Comparison of ENCODE assay signal across 2 cellular contexts in the genomic region with DNA sequence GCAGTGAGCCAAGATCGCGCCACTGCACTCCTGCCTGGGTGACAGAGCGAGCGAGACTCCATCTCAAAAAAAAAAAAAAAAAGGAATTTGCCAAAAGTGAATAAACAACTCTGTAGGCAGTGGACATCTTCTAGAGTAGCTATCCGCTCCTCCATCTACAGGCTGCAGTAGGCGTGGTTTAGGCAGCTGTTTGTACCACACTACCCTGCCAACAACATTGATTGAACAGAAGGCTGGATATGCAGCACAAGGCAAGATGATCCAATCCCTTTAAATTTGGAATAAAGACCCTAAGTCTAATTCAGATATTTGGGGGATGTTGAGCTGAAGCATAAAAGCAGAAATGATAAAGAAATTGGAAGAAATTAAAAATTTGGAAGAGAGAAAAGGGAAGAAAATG.
TF ChIP-seq lines count a peak whose summit lies in the region.

No MANE protein-coding gene starts in this region.

TF ChIP-seq in SK-N-SH, 30 proteins besides CTCF, POLR2A, EP300 and RAD21:
- no peak for TF ChIP-seq MXI1 (IDR thresholded peaks at IDR 0.05; ENCODE audit: low read depth, low read length)
- TF ChIP-seq YY1 (IDR thresholded peaks at IDR 0.05; ENCODE audit: low read depth), result no peak
- no peak for TF ChIP-seq FOXM1 (IDR thresholded peaks at IDR 0.05; ENCODE audit: low read depth)
- no peak for TF ChIP-seq NRF1 (IDR thresholded peaks at IDR 0.05; ENCODE audit: low read depth, low read length)
- no peak for TF ChIP-seq SIN3A (IDR thresholded peaks at IDR 0.05; ENCODE audit: borderline replicate concordance, low read depth, low read length)
- no peak for TF ChIP-seq RFX5 (IDR thresholded peaks at IDR 0.05; ENCODE audit: low read length)
- no peak for TF ChIP-seq RXRA (IDR thresholded peaks at IDR 0.05; ENCODE audit: borderline replicate concordance, low read depth)
- no peak for TF ChIP-seq CHD2 (IDR thresholded peaks at IDR 0.05; ENCODE audit: low read length, partially characterized antibody)
- no peak for TF ChIP-seq FOSL2 (IDR thresholded peaks at IDR 0.05; ENCODE audit: borderline replicate concordance, low read depth)
- no peak for TF ChIP-seq TCF12 (IDR thresholded peaks at IDR 0.05)
TF ChIP-seq in SK-N-SH: peak in this region for 0.

TF ChIP-seq in SK-N-SH treated with all-trans-retinoic acid at 6 μM for 48 hours, 23 proteins besides CTCF, POLR2A, EP300 and RAD21:
- TF ChIP-seq, protein P1, sequence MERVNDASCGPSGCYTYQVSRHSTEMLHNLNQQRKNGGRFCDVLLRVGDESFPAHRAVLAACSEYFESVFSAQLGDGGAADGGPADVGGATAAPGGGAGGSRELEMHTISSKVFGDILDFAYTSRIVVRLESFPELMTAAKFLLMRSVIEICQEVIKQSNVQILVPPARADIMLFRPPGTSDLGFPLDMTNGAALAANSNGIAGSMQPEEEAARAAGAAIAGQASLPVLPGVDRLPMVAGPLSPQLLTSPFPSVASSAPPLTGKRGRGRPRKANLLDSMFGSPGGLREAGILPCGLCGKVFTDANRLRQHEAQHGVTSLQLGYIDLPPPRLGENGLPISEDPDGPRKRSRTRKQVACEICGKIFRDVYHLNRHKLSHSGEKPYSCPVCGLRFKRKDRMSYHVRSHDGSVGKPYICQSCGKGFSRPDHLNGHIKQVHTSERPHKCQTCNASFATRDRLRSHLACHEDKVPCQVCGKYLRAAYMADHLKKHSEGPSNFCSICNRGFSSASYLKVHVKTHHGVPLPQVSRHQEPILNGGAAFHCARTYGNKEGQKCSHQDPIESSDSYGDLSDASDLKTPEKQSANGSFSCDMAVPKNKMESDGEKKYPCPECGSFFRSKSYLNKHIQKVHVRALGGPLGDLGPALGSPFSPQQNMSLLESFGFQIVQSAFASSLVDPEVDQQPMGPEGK (CRISPR knock-in tag; IDR thresholded peaks at IDR 0.05; ENCODE audit: borderline replicate concordance), result no peak
- TF ChIP-seq, protein P2, sequence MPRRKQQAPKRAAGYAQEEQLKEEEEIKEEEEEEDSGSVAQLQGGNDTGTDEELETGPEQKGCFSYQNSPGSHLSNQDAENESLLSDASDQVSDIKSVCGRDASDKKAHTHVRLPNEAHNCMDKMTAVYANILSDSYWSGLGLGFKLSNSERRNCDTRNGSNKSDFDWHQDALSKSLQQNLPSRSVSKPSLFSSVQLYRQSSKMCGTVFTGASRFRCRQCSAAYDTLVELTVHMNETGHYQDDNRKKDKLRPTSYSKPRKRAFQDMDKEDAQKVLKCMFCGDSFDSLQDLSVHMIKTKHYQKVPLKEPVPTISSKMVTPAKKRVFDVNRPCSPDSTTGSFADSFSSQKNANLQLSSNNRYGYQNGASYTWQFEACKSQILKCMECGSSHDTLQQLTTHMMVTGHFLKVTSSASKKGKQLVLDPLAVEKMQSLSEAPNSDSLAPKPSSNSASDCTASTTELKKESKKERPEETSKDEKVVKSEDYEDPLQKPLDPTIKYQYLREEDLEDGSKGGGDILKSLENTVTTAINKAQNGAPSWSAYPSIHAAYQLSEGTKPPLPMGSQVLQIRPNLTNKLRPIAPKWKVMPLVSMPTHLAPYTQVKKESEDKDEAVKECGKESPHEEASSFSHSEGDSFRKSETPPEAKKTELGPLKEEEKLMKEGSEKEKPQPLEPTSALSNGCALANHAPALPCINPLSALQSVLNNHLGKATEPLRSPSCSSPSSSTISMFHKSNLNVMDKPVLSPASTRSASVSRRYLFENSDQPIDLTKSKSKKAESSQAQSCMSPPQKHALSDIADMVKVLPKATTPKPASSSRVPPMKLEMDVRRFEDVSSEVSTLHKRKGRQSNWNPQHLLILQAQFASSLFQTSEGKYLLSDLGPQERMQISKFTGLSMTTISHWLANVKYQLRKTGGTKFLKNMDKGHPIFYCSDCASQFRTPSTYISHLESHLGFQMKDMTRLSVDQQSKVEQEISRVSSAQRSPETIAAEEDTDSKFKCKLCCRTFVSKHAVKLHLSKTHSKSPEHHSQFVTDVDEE (CRISPR knock-in tag; IDR thresholded peaks at IDR 0.05), result no peak
- no peak for TF ChIP-seq RARB (CRISPR knock-in tag; IDR thresholded peaks at IDR 0.05)
- TF ChIP-seq CSDC2 (CRISPR knock-in tag; IDR thresholded peaks at IDR 0.05), result no peak
- TF ChIP-seq ISL1 (CRISPR knock-in tag; IDR thresholded peaks at IDR 0.05), result no peak
- TF ChIP-seq, protein P3, sequence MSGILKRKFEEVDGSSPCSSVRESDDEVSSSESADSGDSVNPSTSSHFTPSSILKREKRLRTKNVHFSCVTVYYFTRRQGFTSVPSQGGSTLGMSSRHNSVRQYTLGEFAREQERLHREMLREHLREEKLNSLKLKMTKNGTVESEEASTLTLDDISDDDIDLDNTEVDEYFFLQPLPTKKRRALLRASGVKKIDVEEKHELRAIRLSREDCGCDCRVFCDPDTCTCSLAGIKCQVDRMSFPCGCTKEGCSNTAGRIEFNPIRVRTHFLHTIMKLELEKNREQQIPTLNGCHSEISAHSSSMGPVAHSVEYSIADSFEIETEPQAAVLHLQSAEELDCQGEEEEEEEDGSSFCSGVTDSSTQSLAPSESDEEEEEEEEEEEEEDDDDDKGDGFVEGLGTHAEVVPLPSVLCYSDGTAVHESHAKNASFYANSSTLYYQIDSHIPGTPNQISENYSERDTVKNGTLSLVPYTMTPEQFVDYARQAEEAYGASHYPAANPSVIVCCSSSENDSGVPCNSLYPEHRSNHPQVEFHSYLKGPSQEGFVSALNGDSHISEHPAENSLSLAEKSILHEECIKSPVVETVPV (CRISPR knock-in tag; IDR thresholded peaks at IDR 0.05), result no peak
- no peak for TF ChIP-seq PPARA (CRISPR knock-in tag; IDR thresholded peaks at IDR 0.05; ENCODE audit: borderline replicate concordance)
- TF ChIP-seq GLIS3 (CRISPR knock-in tag; IDR thresholded peaks at IDR 0.05), result no peak
- TF ChIP-seq ESRRG (CRISPR knock-in tag; IDR thresholded peaks at IDR 0.05), result no peak
- TF ChIP-seq ARNTL (CRISPR knock-in tag; IDR thresholded peaks at IDR 0.05; ENCODE audit: borderline replicate concordance, low read depth), result no peak
- no peak for TF ChIP-seq OSR1 (CRISPR knock-in tag; IDR thresholded peaks at IDR 0.05)
- TF ChIP-seq ZC3H10 (CRISPR knock-in tag; IDR thresholded peaks at IDR 0.05), result no peak
- TF ChIP-seq TCF4 (CRISPR knock-in tag; IDR thresholded peaks at IDR 0.05; ENCODE audit: borderline replicate concordance), result no peak
- TF ChIP-seq, protein P4, sequence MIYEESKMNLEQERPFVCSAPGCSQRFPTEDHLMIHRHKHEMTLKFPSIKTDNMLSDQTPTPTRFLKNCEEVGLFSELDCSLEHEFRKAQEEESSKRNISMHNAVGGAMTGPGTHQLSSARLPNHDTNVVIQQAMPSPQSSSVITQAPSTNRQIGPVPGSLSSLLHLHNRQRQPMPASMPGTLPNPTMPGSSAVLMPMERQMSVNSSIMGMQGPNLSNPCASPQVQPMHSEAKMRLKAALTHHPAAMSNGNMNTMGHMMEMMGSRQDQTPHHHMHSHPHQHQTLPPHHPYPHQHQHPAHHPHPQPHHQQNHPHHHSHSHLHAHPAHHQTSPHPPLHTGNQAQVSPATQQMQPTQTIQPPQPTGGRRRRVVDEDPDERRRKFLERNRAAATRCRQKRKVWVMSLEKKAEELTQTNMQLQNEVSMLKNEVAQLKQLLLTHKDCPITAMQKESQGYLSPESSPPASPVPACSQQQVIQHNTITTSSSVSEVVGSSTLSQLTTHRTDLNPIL (CRISPR knock-in tag; IDR thresholded peaks at IDR 0.05; ENCODE audit: low read depth), result no peak
- no peak for TF ChIP-seq ZNF70 (CRISPR knock-in tag; IDR thresholded peaks at IDR 0.05)
- no peak for TF ChIP-seq TOX (CRISPR knock-in tag; IDR thresholded peaks at IDR 0.05; ENCODE audit: borderline replicate concordance)
- TF ChIP-seq ZNF565 (CRISPR knock-in tag; conservative IDR thresholded peaks at IDR 0.05; ENCODE audit: low read depth), result no peak
- TF ChIP-seq ZNF8 (CRISPR knock-in tag; IDR thresholded peaks at IDR 0.05), result no peak
- TF ChIP-seq SNAI2 (CRISPR knock-in tag; IDR thresholded peaks at IDR 0.05), result no peak
TF ChIP-seq in SK-N-SH treated with all-trans-retinoic acid at 6 μM for 48 hours: peak in this region for 0.
